In the genomic region with DNA sequence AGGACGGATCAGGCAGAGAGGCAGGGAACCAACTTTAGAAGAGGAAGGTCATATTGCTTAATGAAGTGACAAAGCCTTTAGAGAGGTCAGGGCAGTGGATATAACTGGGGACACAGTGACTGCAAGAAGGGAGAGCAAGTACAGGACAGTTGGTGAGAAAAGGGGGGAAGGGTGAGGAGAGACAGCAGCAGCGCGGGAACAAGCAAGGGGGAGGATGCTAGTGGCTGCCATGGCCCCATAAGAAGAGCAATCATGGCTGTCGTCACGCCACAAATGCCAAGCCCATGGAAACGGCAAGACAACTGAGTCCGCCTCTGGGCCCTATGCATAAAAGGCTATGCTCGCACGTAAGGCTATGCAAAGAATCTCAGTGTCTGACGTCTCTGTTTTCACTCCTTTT, we compare ENCODE assay signal across 21 cellular contexts.
"Had no signal": no experiment of that assay in that cellular context is flagged by ENCODE, and none has a peak within 500 bp of the region (broad histone marks: within the 10 kb centered on the region; RNA-seq: fewer than 3 reads in every experiment).

No MANE protein-coding gene starts in this region.

- ATAC-seq: gastrocnemius medialis; heart right ventricle; mucosa of descending colon; naive thymus-derived CD8-positive, alpha-beta T cell; pancreas; sciatic nerve had no signal

- H3K4me1 Mint-ChIP-seq: neural progenitor cell had no signal

- H3K4me3 Mint-ChIP-seq: naive thymus-derived CD8-positive, alpha-beta T cell had no signal

- H3K4me2 ChIP-seq: neural progenitor cell had no signal

- H3K27me3 ChIP-seq: colonic mucosa, esophagus muscularis mucosa, gastrocnemius medialis, heart right ventricle, neural progenitor cell, pancreas, tibial artery had no signal

- H2AFZ ChIP-seq: neural progenitor cell had no signal

- H3K9me3 ChIP-seq: prostate gland had no signal

- H3K27ac Mint-ChIP-seq: neural progenitor cell had no signal

- H3K27me3 Mint-ChIP-seq: naive thymus-derived CD8-positive, alpha-beta T cell had no signal

- H3K4me3 ChIP-seq: colonic mucosa, esophagus muscularis mucosa, heart right ventricle, mucosa of descending colon, neural progenitor cell, pancreas, prostate gland, skin epidermis, tibial artery had no signal

- H3K4me1 ChIP-seq: colonic mucosa, esophagus muscularis mucosa, gastrocnemius medialis, heart right ventricle, neural progenitor cell, pancreas, prostate gland, tibial artery had no signal

- DNase-seq: caudate nucleus; colonic mucosa; effector CD8-positive, alpha-beta T cell; gastrocnemius medialis; heart right ventricle; hypothalamus; kidney glomerular epithelial cell; mammary epithelial cell; mucosa of descending colon; naive thymus-derived CD8-positive, alpha-beta T cell; nucleus accumbens; pancreas; stimulated activated CD4-positive, alpha-beta T cell treated with anti-CD3 and anti-CD28 coated beads, Interleukin-2, amount 100 ng/mL, for 24 hours; stimulated activated naive CD4-positive, alpha-beta T cell treated with Interleukin-2 at 50 U/mL for 16 hours; tibial artery had no signal

- H3K27ac ChIP-seq: colonic mucosa, epithelial cell of prostate, esophagus muscularis mucosa, gastrocnemius medialis, heart right ventricle, neural progenitor cell, pancreas, prostate gland, skin epidermis, tibial artery had no signal

- H3K9ac ChIP-seq: neural progenitor cell had no signal
